ENCODE assay signal across 25 cellular contexts in genomic region chr17:1535737-1536136, GRCh38. TPM values are rescaled to one million over a fixed set of nuclear protein-coding genes. Genes with fewer than 3 reads are reported as not detected.
DNase-seq lines count a peak whose midpoint lies in the region; ATAC-seq and TF ChIP-seq lines count a peak whose summit lies in the region.
"Had no signal": no experiment of that assay in that cellular context is flagged by ENCODE, and none has a peak within 500 bp of the region (broad histone marks: within the 10 kb centered on the region; RNA-seq: fewer than 3 reads in every experiment).

No MANE protein-coding gene starts in this region.

- no peak overlapping the region for H3K4me3 Mint-ChIP-seq in activated T-helper 17 cell treated with anti-CD3 and anti-CD28 coated beads, Interleukin-2, amount 50 U/mL, for 72 hours
- H3K4me3 Mint-ChIP-seq in endothelial cell (ENCODE audit: unreplicated experiment) (peak overlapping the region; percentile 74), mesothelial cell of epicardium (no peak overlapping the region)
- H3K4me3 Mint-ChIP-seq: CD14-positive monocyte; CD4-positive, alpha-beta memory T cell; CD4-positive, CD25-positive, alpha-beta regulatory T cell; CD8-positive, alpha-beta memory T cell had no signal

- no peaks in the 10 kb centered on the region for H3K9me2 ChIP-seq in MM.1S (replicated peaks; ENCODE audit: insufficient read depth, low read length)

- peaks cover 30% of the 10 kb centered on the region; the same call in 1 of the 2 replicates for H3K36me3 ChIP-seq in SK-N-MC (ENCODE audit: insufficient read depth, low read length)
- H3K36me3 ChIP-seq in sigmoid colon: peaks cover 25 to 96% (median 57%) of the 10 kb centered on the region in 4 donors
- H3K36me3 ChIP-seq in MM.1S (replicated peaks; ENCODE audit: insufficient read depth, low read length): peaks cover 4% of the 10 kb centered on the region; the same call in 1 of the 2 replicates
- H3K36me3 ChIP-seq: BE2C had no signal

- H3K9ac ChIP-seq in SK-N-MC (ENCODE audit: insufficient read length) (no peak overlapping the region), MM.1S (ENCODE audit: low read length) (no peak overlapping the region)
- H3K9ac ChIP-seq: BLaER1 had no signal

- TF ChIP-seq EP300 in sigmoid colon (IDR thresholded peaks at IDR 0.05): no peak

- H3K27ac Mint-ChIP-seq in activated T-helper 17 cell treated with anti-CD3 and anti-CD28 coated beads, Interleukin-2, amount 50 U/mL, for 72 hours: peak overlapping the region; percentile 47
- peak overlapping the region; percentile 67 for H3K27ac Mint-ChIP-seq in endothelial cell (ENCODE audit: unreplicated experiment)
- H3K27ac Mint-ChIP-seq in mesothelial cell of epicardium: no peak overlapping the region
- H3K27ac Mint-ChIP-seq: CD4-positive, CD25-positive, alpha-beta regulatory T cell had no signal

- H3K4me1 Mint-ChIP-seq in activated T-helper 17 cell treated with anti-CD3 and anti-CD28 coated beads, Interleukin-2, amount 50 U/mL, for 72 hours: no peaks in the 10 kb centered on the region
- H3K4me1 Mint-ChIP-seq in endothelial cell (ENCODE audit: unreplicated experiment) (no peaks in the 10 kb centered on the region), mesothelial cell of epicardium (no peaks in the 10 kb centered on the region)

- H3K4me1 ChIP-seq in sigmoid colon: peaks cover 0 to 11% (median 0%) of the 10 kb centered on the region in 4 donors
- peaks cover 3% of the 10 kb centered on the region; the same call in 1 of the 2 replicates for H3K4me1 ChIP-seq in MM.1S (ENCODE audit: low read length)
- H3K4me1 ChIP-seq: BE2C, BLaER1 had no signal

- H3K27me3 Mint-ChIP-seq in activated T-helper 17 cell treated with anti-CD3 and anti-CD28 coated beads, Interleukin-2, amount 50 U/mL, for 72 hours: no peaks in the 10 kb centered on the region
- H3K27me3 Mint-ChIP-seq in endothelial cell (ENCODE audit: unreplicated experiment) (peaks cover 3% of the 10 kb centered on the region), mesothelial cell of epicardium (ENCODE audit: low read depth) (no peaks in the 10 kb centered on the region)
- H3K27me3 Mint-ChIP-seq: CD4-positive, alpha-beta memory T cell; CD4-positive, CD25-positive, alpha-beta regulatory T cell; CD8-positive, alpha-beta memory T cell had no signal

- WGBS in sigmoid colon, 2 donors: 89 to 90% methylated on average over 4 of the region's 4 CpGs

- H4K20me1 ChIP-seq in MM.1S (ENCODE audit: insufficient read depth, low read length): no peaks in the 10 kb centered on the region

- peaks cover 98% of the 10 kb centered on the region for H3K36me3 Mint-ChIP-seq in activated T-helper 17 cell treated with anti-CD3 and anti-CD28 coated beads, Interleukin-2, amount 50 U/mL, for 72 hours (ENCODE audit: low read depth)
- H3K36me3 Mint-ChIP-seq in endothelial cell (ENCODE audit: low read depth, unreplicated experiment): peaks cover 57% of the 10 kb centered on the region
- peaks cover 38% of the 10 kb centered on the region for H3K36me3 Mint-ChIP-seq in mesothelial cell of epicardium

- H3K9me3 ChIP-seq in SK-N-MC (ENCODE audit: low read depth, low read length) (no peaks in the 10 kb centered on the region), sigmoid colon (no peaks in the 10 kb centered on the region), MM.1S (replicated peaks; ENCODE audit: insufficient read depth, low read length) (no peaks in the 10 kb centered on the region)
- H3K9me3 ChIP-seq: BE2C, BLaER1 had no signal

- intact Hi-C loops in sigmoid colon (cut with DNase I): no loop called here

- no peak for TF ChIP-seq CTCF in endothelial cell (IDR thresholded peaks at IDR 0.05; ENCODE audit: unreplicated experiment)
- TF ChIP-seq CTCF in sigmoid colon (IDR thresholded peaks at IDR 0.05): no peak
- TF ChIP-seq CTCF in mesothelial cell of epicardium (IDR thresholded peaks at IDR 0.05; ENCODE audit: unreplicated experiment): no peak
- no peak for TF ChIP-seq CTCF in MM.1S (IDR thresholded peaks at IDR 0.05; ENCODE audit: low read length)

- no peak for ATAC-seq in activated T-helper 17 cell treated with anti-CD3 and anti-CD28 coated beads, Interleukin-2, amount 50 U/mL, for 72 hours (replicated peaks)

- H3K4me2 ChIP-seq in MM.1S (ENCODE audit: low read depth, low read length): no peak overlapping the region
- H3K4me2 ChIP-seq: BLaER1 had no signal

- no peaks in the 10 kb centered on the region for H3K79me2 ChIP-seq in MM.1S (ENCODE audit: low read length)

- no peaks in the 10 kb centered on the region for H3K9me3 Mint-ChIP-seq in activated T-helper 17 cell treated with anti-CD3 and anti-CD28 coated beads, Interleukin-2, amount 50 U/mL, for 72 hours
- H3K9me3 Mint-ChIP-seq in endothelial cell (ENCODE audit: unreplicated experiment) (no peaks in the 10 kb centered on the region), mesothelial cell of epicardium (no peaks in the 10 kb centered on the region)
- H3K9me3 Mint-ChIP-seq: CD14-positive monocyte; CD4-positive, alpha-beta memory T cell; CD4-positive, CD25-positive, alpha-beta regulatory T cell; CD8-positive, alpha-beta memory T cell had no signal

- H3K4me3 ChIP-seq in SK-N-MC (no peak overlapping the region), sigmoid colon (no peak overlapping the region), MM.1S (ENCODE audit: low read length) (no peak overlapping the region)
- H3K4me3 ChIP-seq: BLaER1 had no signal

- no peak for TF ChIP-seq POLR2A in sigmoid colon (IDR thresholded peaks at IDR 0.05)

- H3K27me3 ChIP-seq in sigmoid colon (no peaks in the 10 kb centered on the region), MM.1S (replicated peaks; ENCODE audit: insufficient read depth, low read length) (no peaks in the 10 kb centered on the region)
- H3K27me3 ChIP-seq: BE2C, BLaER1 had no signal

- no peak for DNase-seq in SK-N-MC (ENCODE audit: low read depth, low spot score)
- no peak for DNase-seq in endothelial cell (ENCODE audit: low spot score)
- no peak for DNase-seq in sigmoid colon
- no peak for DNase-seq in mesothelial cell of epicardium (ENCODE audit: low spot score in 2 of 2, unreplicated experiment in 2 of 2)
- DNase-seq in GF-D8 (lab: John Stamatoyannopoulos, UW): no peak
- no peak for DNase-seq in MM.1S
- DNase-seq in T-helper 2 cell: no peak
- DNase-seq: 8988T; ACHN; BE2C; C1 segment of cervical spinal cord; CD4-positive, alpha-beta memory T cell; CD4-positive, CD25-positive, alpha-beta regulatory T cell; CD8-positive, alpha-beta memory T cell; COR-L47; DMS 273 treated with DMSO at 0.1 percent for 48 hours; DMS153; DMS53; DMS79; DND-41; EL; GDM1 had no signal

- H3K27ac ChIP-seq in SK-N-MC (peak overlapping the region; percentile 31; the same call in 1 of the 2 replicates), sigmoid colon (peak overlapping the region in 3 of 4 donors; percentile 22 to 55 (median 40)), MM.1S (ENCODE audit: low read length) (no peak overlapping the region)
- H3K27ac ChIP-seq: BLaER1 had no signal

- no peaks in the 10 kb centered on the region for H3F3A ChIP-seq in MM.1S (ENCODE audit: insufficient read depth, low read length)

- no peak overlapping the region for H2AFZ ChIP-seq in MM.1S (ENCODE audit: low read length)

RNA-seq across cellular contexts. Expression of gene INPP5K, which starts 19.3 kb away (rescaled TPM):
- total RNA-seq in activated T-helper 17 cell treated with anti-CD3 and anti-CD28 coated beads, Interleukin-2, amount 50 U/mL, for 72 hours: 10 to 100 TPM; 29.9 to 30.4 TPM
- 40.9 TPM for total RNA-seq in endothelial cell (ENCODE audit: unreplicated experiment)
- 10 to 100 TPM; 41.0 to 66.5 (median 58.7) TPM for total RNA-seq in sigmoid colon
- polyA plus RNA-seq in sigmoid colon: 10 to 100 TPM; 25.7 to 33.1 (median 31.2) TPM
- total RNA-seq in mesothelial cell of epicardium: 22.4 to 23.5 TPM (median 22.5 TPM) in 3 replicates

RNA-seq across cellular contexts. Expression of gene PITPNA, which starts 26.9 kb away (rescaled TPM):
- 10 to 100 TPM; 28.8 to 45.0 TPM for total RNA-seq in activated T-helper 17 cell treated with anti-CD3 and anti-CD28 coated beads, Interleukin-2, amount 50 U/mL, for 72 hours
- total RNA-seq in endothelial cell (ENCODE audit: unreplicated experiment) (215 TPM), sigmoid colon (10 to 100 TPM; 28.5 to 45.1 (median 34.4) TPM), mesothelial cell of epicardium (58.3 to 63.4 TPM (median 61.8 TPM) in 3 replicates)
- 10 to 100 TPM; 33.8 to 41.9 (median 37.8) TPM for polyA plus RNA-seq in sigmoid colon

RNA-seq across cellular contexts. Expression of gene MYO1C, which starts 43.3 kb away (rescaled TPM):
- 10 to 100 TPM; 46.6 to 51.0 TPM for total RNA-seq in activated T-helper 17 cell treated with anti-CD3 and anti-CD28 coated beads, Interleukin-2, amount 50 U/mL, for 72 hours
- 117 TPM for total RNA-seq in endothelial cell (ENCODE audit: unreplicated experiment)
- 100 to 1,000 TPM; 102 to 179 (median 117) TPM for total RNA-seq in sigmoid colon
- 100 to 1,000 TPM in 1 of 3 donors, 10 to 100 TPM in 2; 72.7 to 116 (median 86.2) TPM for polyA plus RNA-seq in sigmoid colon
- total RNA-seq in mesothelial cell of epicardium: 144 to 149 TPM (median 147 TPM) in 3 replicates
